ENCODE assay signal across 25 cellular contexts in the genomic region with DNA sequence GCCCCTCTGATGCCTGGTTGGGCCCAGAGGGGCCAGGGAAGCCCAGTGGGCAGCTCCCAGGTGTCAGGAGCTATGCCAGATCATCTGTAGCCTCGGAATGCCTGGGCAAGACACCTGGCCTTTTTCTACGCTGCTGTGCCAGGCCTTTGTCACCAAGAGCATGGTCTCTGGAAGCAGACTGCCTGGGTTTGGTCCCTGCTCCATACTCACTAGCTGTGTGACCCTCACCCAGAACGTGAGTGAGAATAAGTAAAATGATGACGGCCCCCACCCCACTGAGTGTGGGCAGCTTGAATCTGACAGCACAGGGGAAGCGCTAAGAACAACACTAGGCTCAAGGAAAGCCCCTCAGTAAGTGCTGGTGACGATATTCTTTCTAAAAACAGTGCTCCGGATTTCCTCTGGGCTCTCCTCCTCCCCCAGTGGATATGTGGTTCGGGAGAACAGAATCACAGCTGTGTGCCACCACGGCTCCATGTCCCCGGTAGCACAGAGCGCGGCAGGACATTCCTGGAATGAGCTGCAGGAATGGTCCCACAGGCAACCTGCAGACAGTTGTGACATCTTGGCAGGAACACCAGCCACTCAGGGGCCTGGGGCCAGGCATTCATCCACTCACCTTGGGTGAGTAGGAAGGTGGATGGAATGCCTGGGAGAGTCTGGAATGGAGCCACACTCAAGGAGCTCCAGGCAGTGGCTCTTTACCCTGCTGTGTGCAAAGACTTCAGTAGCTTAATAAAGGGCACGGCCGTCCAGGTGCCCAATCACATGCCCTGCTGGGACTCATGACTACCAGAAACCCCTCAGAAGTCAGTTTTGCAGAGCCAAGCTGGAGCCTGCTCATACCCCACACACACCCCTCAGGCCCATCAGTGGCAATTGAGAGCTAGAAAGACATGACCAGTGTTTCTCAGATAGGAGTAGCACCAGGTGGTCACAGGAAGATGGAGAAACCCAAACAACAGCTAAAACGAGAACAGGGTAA.
DNase-seq lines count a peak whose midpoint lies in the region; ATAC-seq and TF ChIP-seq lines count a peak whose summit lies in the region.
"Had no signal": no experiment of that assay in that cellular context is flagged by ENCODE, and none has a peak within 500 bp of the region (broad histone marks: within the 10 kb centered on the region; RNA-seq: fewer than 3 reads in every experiment).

No MANE protein-coding gene starts in this region.

- TF ChIP-seq CTCF in heart right ventricle (IDR thresholded peaks at IDR 0.05) (no peak), osteocyte (IDR thresholded peaks at IDR 0.05) (no peak)

- H3K4me1 Mint-ChIP-seq in osteocyte (ENCODE audit: unreplicated experiment): no peaks in the 10 kb centered on the region
- no peaks in the 10 kb centered on the region for H3K4me1 Mint-ChIP-seq in activated T-helper 2 cell treated with anti-CD3 and anti-CD28 coated beads, Interferon-gamma antibody, Interleukin-2, Interleukin-4, amounts not matched to agents 10 μg/mL and 5 μg/mL and 100 μg/mL, durations not matched to agents 14 hours and 24 hours and 36 hours (ENCODE audit: low read depth)
- H3K4me1 Mint-ChIP-seq: activated B cell treated with CpG ODN at 0.5 μM for 24 hours; activated CD4-positive, alpha-beta T cell treated with anti-CD3 and anti-CD28 coated beads, Interleukin-2, amount 10 ng/mL, durations not matched to agents 7 days and 5 days; activated naive CD8-positive, alpha-beta T cell treated with anti-CD3 and anti-CD28 coated beads, Interleukin-2, amount 50 U/mL, for 24 hours; central memory CD8-positive, alpha-beta T cell; naive thymus-derived CD4-positive, alpha-beta T cell; stimulated activated naive B cell treated with anti-CD40 and anti-IgM and Interleukin-4, amounts not matched to agents 10 μg/mL and 1 μg/mL and 100 μg/mL, for 72 hours had no signal

- no peak overlapping the region for H3K4me3 ChIP-seq in heart right ventricle
- H3K4me3 ChIP-seq: esophagus muscularis mucosa, skin epidermis had no signal

- DNase-seq in cardiac septum (ENCODE audit: low spot score) (peak; percentile 29), heart right ventricle (no peak), ecto neural progenitor cell (ENCODE audit: low spot score) (peak; percentile 43), osteocyte (ENCODE audit: extremely low spot score, unreplicated experiment) (peak; percentile 64), NCI-H1694 (lab: John Stamatoyannopoulos, UW) (no peak), NCI-H1092 (lab: John Stamatoyannopoulos, UW) (no peak)
- no peak for DNase-seq in activated T-helper 2 cell treated with anti-CD3 and anti-CD28 coated beads, Interferon-gamma antibody, Interleukin-2, Interleukin-4, amounts not matched to agents 10 μg/mL and 5 μg/mL and 100 μg/mL, durations not matched to agents 14 hours and 24 hours and 36 hours (ENCODE audit: low spot score)
- DNase-seq: activated B cell treated with CpG ODN at 0.5 μM for 24 hours; activated CD4-positive, alpha-beta T cell treated with anti-CD3 and anti-CD28 coated beads, Interleukin-2, amount 10 ng/mL, durations not matched to agents 7 days and 5 days; activated naive CD4-positive, alpha-beta T cell; activated naive CD8-positive, alpha-beta T cell treated with anti-CD3 and anti-CD28 coated beads, Interleukin-2, amount 50 U/mL, for 24 hours; activated T-cell treated with anti-CD3 and anti-CD28 coated beads, Interleukin-2, amount 50 U/mL, for 4 hours; CD4-positive, alpha-beta T cell; foreskin fibroblast; NCI-H1436; NCI-H2107; stimulated activated naive B cell treated with anti-CD40 and anti-IgM and Interleukin-4, amounts not matched to agents 10 μg/mL and 1 μg/mL and 100 μg/mL, for 72 hours; T1000 had no signal

- no peak overlapping the region for H3K27ac Mint-ChIP-seq in osteocyte (ENCODE audit: unreplicated experiment)
- no peak overlapping the region for H3K27ac Mint-ChIP-seq in activated T-helper 2 cell treated with anti-CD3 and anti-CD28 coated beads, Interferon-gamma antibody, Interleukin-2, Interleukin-4, amounts not matched to agents 10 μg/mL and 5 μg/mL and 100 μg/mL, durations not matched to agents 14 hours and 24 hours and 36 hours
- H3K27ac Mint-ChIP-seq: activated B cell treated with CpG ODN at 0.5 μM for 24 hours; activated CD4-positive, alpha-beta T cell treated with anti-CD3 and anti-CD28 coated beads, Interleukin-2, amount 10 ng/mL, durations not matched to agents 7 days and 5 days; activated naive CD8-positive, alpha-beta T cell treated with anti-CD3 and anti-CD28 coated beads, Interleukin-2, amount 50 U/mL, for 24 hours; CD4-positive, alpha-beta T cell; dendritic cell treated with granulocyte-macrophage colony-stimulating factor and Interleukin-4, amounts not matched to agents 40 ng/mL and 50 ng/mL, for 4 days; naive thymus-derived CD4-positive, alpha-beta T cell; stimulated activated naive B cell treated with anti-CD40 and anti-IgM and Interleukin-4, amounts not matched to agents 10 μg/mL and 1 μg/mL and 100 μg/mL, for 72 hours had no signal

- peaks cover 27% of the 10 kb centered on the region for H3K27me3 Mint-ChIP-seq in osteocyte (ENCODE audit: unreplicated experiment)
- H3K27me3 Mint-ChIP-seq in activated T-helper 2 cell treated with anti-CD3 and anti-CD28 coated beads, Interferon-gamma antibody, Interleukin-2, Interleukin-4, amounts not matched to agents 10 μg/mL and 5 μg/mL and 100 μg/mL, durations not matched to agents 14 hours and 24 hours and 36 hours (ENCODE audit: low read depth): peaks cover 2% of the 10 kb centered on the region

- ATAC-seq in heart right ventricle (no peak), GM18519 (IDR thresholded peaks at IDR 0.05; ENCODE audit: low FRiP score, unreplicated experiment) (no peak)
- ATAC-seq: activated naive CD8-positive, alpha-beta T cell treated with anti-CD3 and anti-CD28 coated beads, Interleukin-2, amount 50 U/mL, for 24 hours; activated T-cell treated with anti-CD3 and anti-CD28 coated beads, Interleukin-2, amount 50 U/mL, for 4 hours; HepG2; naive thymus-derived CD4-positive, alpha-beta T cell; stimulated activated naive B cell treated with anti-CD40 and anti-IgM and Interleukin-4, amounts not matched to agents 10 μg/mL and 1 μg/mL and 100 μg/mL, for 72 hours had no signal

- whole genome bisulfite sequencing in heart right ventricle, 2 donors: 52 to 55% methylated on average over 15 of the region's 15 CpGs

- intact Hi-C loops in cardiac septum (cut with DNase I): no loop called here
- intact Hi-C loops in heart right ventricle (cut with DNase I): no loop called here
- intact Hi-C loops in activated T-helper 2 cell treated with anti-CD3 and anti-CD28 coated beads, Interferon-gamma antibody, Interleukin-2, Interleukin-4, amounts not matched to agents 10 μg/mL and 5 μg/mL and 100 μg/mL, durations not matched to agents 14 hours and 24 hours and 36 hours (cut with micrococcal nuclease): no loop called here

- no peaks in the 10 kb centered on the region for H3K36me3 ChIP-seq in heart right ventricle
- H3K36me3 ChIP-seq: esophagus muscularis mucosa had no signal

- no peak overlapping the region for H3K27ac ChIP-seq in heart right ventricle
- H3K27ac ChIP-seq: esophagus muscularis mucosa, skin epidermis had no signal

- H3K4me1 ChIP-seq in heart right ventricle: no peaks in the 10 kb centered on the region
- H3K4me1 ChIP-seq: esophagus muscularis mucosa had no signal

- H3K9me3 Mint-ChIP-seq in osteocyte (ENCODE audit: unreplicated experiment): no peaks in the 10 kb centered on the region
- no peaks in the 10 kb centered on the region for H3K9me3 Mint-ChIP-seq in activated T-helper 2 cell treated with anti-CD3 and anti-CD28 coated beads, Interferon-gamma antibody, Interleukin-2, Interleukin-4, amounts not matched to agents 10 μg/mL and 5 μg/mL and 100 μg/mL, durations not matched to agents 14 hours and 24 hours and 36 hours
- H3K9me3 Mint-ChIP-seq: activated CD4-positive, alpha-beta T cell treated with anti-CD3 and anti-CD28 coated beads, Interleukin-2, amount 10 ng/mL, durations not matched to agents 7 days and 5 days; activated naive CD8-positive, alpha-beta T cell treated with anti-CD3 and anti-CD28 coated beads, Interleukin-2, amount 50 U/mL, for 24 hours; activated T-cell treated with anti-CD3 and anti-CD28 coated beads, Interleukin-2, amount 50 U/mL, for 4 hours; central memory CD8-positive, alpha-beta T cell; dendritic cell treated with granulocyte-macrophage colony-stimulating factor and Interleukin-4, amounts not matched to agents 40 ng/mL and 50 ng/mL, for 4 days; stimulated activated naive B cell treated with anti-CD40 and anti-IgM and Interleukin-4, amounts not matched to agents 10 μg/mL and 1 μg/mL and 100 μg/mL, for 72 hours had no signal

- H3K36me3 Mint-ChIP-seq in osteocyte (ENCODE audit: unreplicated experiment): no peaks in the 10 kb centered on the region
- no peaks in the 10 kb centered on the region for H3K36me3 Mint-ChIP-seq in activated T-helper 2 cell treated with anti-CD3 and anti-CD28 coated beads, Interferon-gamma antibody, Interleukin-2, Interleukin-4, amounts not matched to agents 10 μg/mL and 5 μg/mL and 100 μg/mL, durations not matched to agents 14 hours and 24 hours and 36 hours (ENCODE audit: low read depth)
- H3K36me3 Mint-ChIP-seq: naive thymus-derived CD4-positive, alpha-beta T cell; stimulated activated naive B cell treated with anti-CD40 and anti-IgM and Interleukin-4, amounts not matched to agents 10 μg/mL and 1 μg/mL and 100 μg/mL, for 72 hours had no signal

- H3K4me3 Mint-ChIP-seq in osteocyte (ENCODE audit: unreplicated experiment): no peak overlapping the region
- no peak overlapping the region for H3K4me3 Mint-ChIP-seq in activated T-helper 2 cell treated with anti-CD3 and anti-CD28 coated beads, Interferon-gamma antibody, Interleukin-2, Interleukin-4, amounts not matched to agents 10 μg/mL and 5 μg/mL and 100 μg/mL, durations not matched to agents 14 hours and 24 hours and 36 hours (ENCODE audit: low read depth)
- H3K4me3 Mint-ChIP-seq: activated B cell treated with CpG ODN at 0.5 μM for 24 hours; activated CD4-positive, alpha-beta T cell treated with anti-CD3 and anti-CD28 coated beads, Interleukin-2, amount 10 ng/mL, durations not matched to agents 7 days and 5 days; activated naive CD8-positive, alpha-beta T cell treated with anti-CD3 and anti-CD28 coated beads, Interleukin-2, amount 50 U/mL, for 24 hours; activated T-cell treated with anti-CD3 and anti-CD28 coated beads, Interleukin-2, amount 50 U/mL, for 4 hours; CD4-positive, alpha-beta T cell; central memory CD8-positive, alpha-beta T cell; dendritic cell treated with granulocyte-macrophage colony-stimulating factor and Interleukin-4, amounts not matched to agents 40 ng/mL and 50 ng/mL, for 4 days; naive thymus-derived CD4-positive, alpha-beta T cell; stimulated activated naive B cell treated with anti-CD40 and anti-IgM and Interleukin-4, amounts not matched to agents 10 μg/mL and 1 μg/mL and 100 μg/mL, for 72 hours had no signal

- no peaks in the 10 kb centered on the region for H3K9me3 ChIP-seq in heart right ventricle
- H3K9me3 ChIP-seq: esophagus muscularis mucosa had no signal

- H3K27me3 ChIP-seq in heart right ventricle: peaks cover 0 to 51% (median 14%) of the 10 kb centered on the region in 7 donors

Comparison
In these comparisons a context has a peak if more than half of its experiments do, and no peak if none do; other contexts are left out.
1. DNase-seq: peak in cardiac septum (single experiment), ecto neural progenitor cell (single experiment) and osteocyte (single experiment); none in heart right ventricle (0 of 2), NCI-H1694 (single experiment), NCI-H1092 (single experiment) and activated T-helper 2 cell treated with anti-CD3 and anti-CD28 coated beads, Interferon-gamma antibody, Interleukin-2, Interleukin-4, amounts not matched to agents 10 μg/mL and 5 μg/mL and 100 μg/mL, durations not matched to agents 14 hours and 24 hours and 36 hours (single experiment).